ENCODE assay signal across 16 cellular contexts in the genomic region with DNA sequence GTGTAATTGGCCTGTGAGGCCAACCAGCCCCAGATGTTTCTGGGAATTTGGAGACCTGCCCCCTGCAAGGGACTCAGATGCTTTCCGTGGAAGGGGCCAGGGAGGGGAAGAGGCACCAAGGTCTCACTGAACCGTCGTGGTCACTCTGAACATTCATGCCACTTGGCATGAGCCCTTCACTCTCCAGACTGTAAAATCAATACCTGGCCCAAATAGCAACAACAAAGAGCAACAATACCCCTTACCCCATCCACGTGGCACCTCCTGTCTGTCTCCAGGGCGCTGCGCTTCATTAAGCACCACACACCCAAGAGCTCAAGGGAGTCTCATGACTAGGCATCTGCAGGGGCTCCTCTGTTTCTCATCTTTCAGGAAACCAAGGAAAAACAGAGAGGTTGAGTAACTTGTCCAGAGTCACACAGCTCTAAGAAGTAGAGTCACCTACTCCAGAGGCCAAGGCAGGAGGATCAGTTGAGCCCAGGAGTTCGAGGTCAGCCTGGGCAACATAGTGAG. TPM values are rescaled to one million over a fixed set of nuclear protein-coding genes. Genes with fewer than 3 reads are reported as not detected.
DNase-seq lines count a peak whose midpoint lies in the region; ATAC-seq and TF ChIP-seq lines count a peak whose summit lies in the region.
"Had no signal": no experiment of that assay in that cellular context is flagged by ENCODE, and none has a peak within 500 bp of the region (broad histone marks: within the 10 kb centered on the region; RNA-seq: fewer than 3 reads in every experiment).

No MANE protein-coding gene starts in this region.

- H3K27me3 Mint-ChIP-seq in activated T-helper 2 cell treated with anti-CD3 and anti-CD28 coated beads, Interferon-gamma antibody, Interleukin-2, Interleukin-4, amounts not matched to agents 10 μg/mL and 5 μg/mL and 100 μg/mL, durations not matched to agents 14 hours and 24 hours and 36 hours (ENCODE audit: low read depth): no peaks in the 10 kb centered on the region
- H3K27me3 Mint-ChIP-seq: naive thymus-derived CD4-positive, alpha-beta T cell had no signal

- H3K27ac Mint-ChIP-seq in activated T-helper 2 cell treated with anti-CD3 and anti-CD28 coated beads, Interferon-gamma antibody, Interleukin-2, Interleukin-4, amounts not matched to agents 10 μg/mL and 5 μg/mL and 100 μg/mL, durations not matched to agents 14 hours and 24 hours and 36 hours: peak overlapping the region; percentile 14

- WGBS in heart left ventricle, 4 donors: 78 to 87% (median 82%) methylated on average over 7 of the region's 7 CpGs

- H3K4me3 ChIP-seq in heart left ventricle: no peak overlapping the region
- H3K4me3 ChIP-seq: esophagus squamous epithelium, thyroid gland had no signal

- peaks cover 0 to 60% (median 0%) of the 10 kb centered on the region in 12 donors for H3K4me1 ChIP-seq in heart left ventricle

- intact Hi-C loops in Right ventricle myocardium inferior (cut with DNase I) (no loop called here), heart left ventricle (cut with DNase I) (no loop called here)
- intact Hi-C loops in activated T-helper 2 cell treated with anti-CD3 and anti-CD28 coated beads, Interferon-gamma antibody, Interleukin-2, Interleukin-4, amounts not matched to agents 10 μg/mL and 5 μg/mL and 100 μg/mL, durations not matched to agents 14 hours and 24 hours and 36 hours (cut with micrococcal nuclease): no loop called here

- DNase-seq in Right ventricle myocardium inferior (ENCODE audit: missing footprints) (peak; percentile 20), heart left ventricle (no peak), NCI-H146 (lab: John Stamatoyannopoulos, UW) (peak; percentile 30), globus pallidus (ENCODE audit: low spot score) (no peak), NCI-H1694 treated with DMSO at 0.1 percent for 48 hours (lab: John Stamatoyannopoulos, UW) (no peak), SHP77 (lab: John Stamatoyannopoulos, UW) (no peak)
- DNase-seq in activated T-helper 2 cell treated with anti-CD3 and anti-CD28 coated beads, Interferon-gamma antibody, Interleukin-2, Interleukin-4, amounts not matched to agents 10 μg/mL and 5 μg/mL and 100 μg/mL, durations not matched to agents 14 hours and 24 hours and 36 hours (ENCODE audit: low spot score): no peak
- no peak for DNase-seq in activated CD4-positive, alpha-beta T cell treated with anti-CD3 and anti-CD28 coated beads, Interleukin-2, amount 50 U/mL, for 4 hours
- DNase-seq: activated CD4-positive, alpha-beta T cell treated with anti-CD3 and anti-CD28 coated beads for 4 hours; DMS153; esophagus squamous epithelium; hypothalamus; left ventricle myocardium superior; naive thymus-derived CD4-positive, alpha-beta T cell; NCI-H1694 had no signal

- peaks cover 3% of the 10 kb centered on the region for H3K9me3 Mint-ChIP-seq in activated T-helper 2 cell treated with anti-CD3 and anti-CD28 coated beads, Interferon-gamma antibody, Interleukin-2, Interleukin-4, amounts not matched to agents 10 μg/mL and 5 μg/mL and 100 μg/mL, durations not matched to agents 14 hours and 24 hours and 36 hours

- TF ChIP-seq CTCF in heart left ventricle (IDR thresholded peaks at IDR 0.05): no peak

- peaks cover 57% of the 10 kb centered on the region for H3K4me1 Mint-ChIP-seq in activated T-helper 2 cell treated with anti-CD3 and anti-CD28 coated beads, Interferon-gamma antibody, Interleukin-2, Interleukin-4, amounts not matched to agents 10 μg/mL and 5 μg/mL and 100 μg/mL, durations not matched to agents 14 hours and 24 hours and 36 hours (ENCODE audit: low read depth)

- peaks cover 0 to 8% (median 0%) of the 10 kb centered on the region in 12 donors for H3K9me3 ChIP-seq in heart left ventricle
- H3K9me3 ChIP-seq: thyroid gland had no signal

- H3K4me3 Mint-ChIP-seq in activated T-helper 2 cell treated with anti-CD3 and anti-CD28 coated beads, Interferon-gamma antibody, Interleukin-2, Interleukin-4, amounts not matched to agents 10 μg/mL and 5 μg/mL and 100 μg/mL, durations not matched to agents 14 hours and 24 hours and 36 hours (ENCODE audit: low read depth): no peak overlapping the region
- H3K4me3 Mint-ChIP-seq: naive thymus-derived CD4-positive, alpha-beta T cell had no signal

- no peaks in the 10 kb centered on the region for H3K36me3 ChIP-seq in heart left ventricle
- H3K36me3 ChIP-seq: esophagus squamous epithelium, thyroid gland had no signal

- no peak overlapping the region for H3K27ac ChIP-seq in heart left ventricle
- H3K27ac ChIP-seq: esophagus squamous epithelium, thyroid gland had no signal

- TF ChIP-seq POLR2A in heart left ventricle (IDR thresholded peaks at IDR 0.05): no peak

- H3K27me3 ChIP-seq in heart left ventricle: no peaks in the 10 kb centered on the region
- H3K27me3 ChIP-seq: thyroid gland had no signal

- ATAC-seq in Right ventricle myocardium inferior (no peak), heart left ventricle (no peak)
- ATAC-seq: left ventricle myocardium superior; naive thymus-derived CD4-positive, alpha-beta T cell had no signal

- H3K36me3 Mint-ChIP-seq in activated T-helper 2 cell treated with anti-CD3 and anti-CD28 coated beads, Interferon-gamma antibody, Interleukin-2, Interleukin-4, amounts not matched to agents 10 μg/mL and 5 μg/mL and 100 μg/mL, durations not matched to agents 14 hours and 24 hours and 36 hours (ENCODE audit: low read depth): peaks cover 1% of the 10 kb centered on the region

RNA-seq across cellular contexts. Expression of a gene that starts 52.8 kb away (rescaled TPM):
- 6.0 TPM for total RNA-seq in Right ventricle myocardium inferior
- 10 to 100 TPM in 1 of 9 donors, 1 to 10 TPM in 7, under 1 TPM in 1; 0.63 to 14.8 (median 2.7) TPM for total RNA-seq in heart left ventricle
- polyA plus RNA-seq in heart left ventricle: 1 to 10 TPM; 2.9 to 9.1 TPM
- 217 and 219 TPM in 2 replicates for total RNA-seq in activated T-helper 2 cell treated with anti-CD3 and anti-CD28 coated beads, Interferon-gamma antibody, Interleukin-2, Interleukin-4, amounts not matched to agents 10 μg/mL and 5 μg/mL and 100 μg/mL, durations not matched to agents 14 hours and 24 hours and 36 hours

Comparison
In these comparisons a context has a peak if more than half of its experiments do, and no peak if none do; other contexts are left out.
1. DNase-seq: peak in Right ventricle myocardium inferior (single experiment) and NCI-H146 (single experiment); none in heart left ventricle (0 of 5), activated T-helper 2 cell treated with anti-CD3 and anti-CD28 coated beads, Interferon-gamma antibody, Interleukin-2, Interleukin-4, amounts not matched to agents 10 μg/mL and 5 μg/mL and 100 μg/mL, durations not matched to agents 14 hours and 24 hours and 36 hours (single experiment), globus pallidus (single experiment), activated CD4-positive, alpha-beta T cell treated with anti-CD3 and anti-CD28 coated beads, Interleukin-2, amount 50 U/mL, for 4 hours (0 of 2), NCI-H1694 treated with DMSO at 0.1 percent for 48 hours (single experiment) and SHP77 (0 of 2).
2. RNA of a gene that starts 52.8 kb away (total RNA-seq): 217 to 219 TPM in activated T-helper 2 cell treated with anti-CD3 and anti-CD28 coated beads, Interferon-gamma antibody, Interleukin-2, Interleukin-4, amounts not matched to agents 10 μg/mL and 5 μg/mL and 100 μg/mL, durations not matched to agents 14 hours and 24 hours and 36 hours; 6.0 TPM in Right ventricle myocardium inferior (single experiment) and 0.63 to 14.8 TPM in heart left ventricle; every median in the first group is over 10 times any median in the second.